In genomic region chr5:157735991-157736390, GRCh38 we compare ENCODE assay signal across 23 cellular contexts. TPM values are rescaled to one million over a fixed set of nuclear protein-coding genes. Genes with fewer than 3 reads are reported as not detected.
DNase-seq lines count a peak whose midpoint lies in the region; ATAC-seq and TF ChIP-seq lines count a peak whose summit lies in the region.
"Had no signal": no experiment of that assay in that cellular context is flagged by ENCODE, and none has a peak within 500 bp of the region (broad histone marks: within the 10 kb centered on the region; RNA-seq: fewer than 3 reads in every experiment).

No MANE protein-coding gene starts in this region.

- no peaks in the 10 kb centered on the region for H3K27me3 ChIP-seq in colonic mucosa
- H3K27me3 ChIP-seq: BE2C; BLaER1 treated with 17β-estradiol and CSF1 and Interleukin-3, amounts not matched to agents 10 nM and 100 nM had no signal

- peaks cover 37% of the 10 kb centered on the region for H3K36me3 Mint-ChIP-seq in stimulated activated memory B cell treated with anti-CD40 and anti-IgM and Interleukin-4, amounts not matched to agents 10 μg/mL and 1 μg/mL and 100 μg/mL, for 72 hours
- H3K36me3 Mint-ChIP-seq in T-helper 2 cell treated with Interferon-gamma antibody and Interleukin-4, amounts not matched to agents 5 μg/mL and 100 μg/mL, for 36 hours (ENCODE audit: low read depth) = peaks cover 36% of the 10 kb centered on the region

- H3K4me1 ChIP-seq in colonic mucosa = no peaks in the 10 kb centered on the region

- no peak for DNase-seq in colonic mucosa
- no peak for DNase-seq in left colon
- DNase-seq in stimulated activated CD4-positive, alpha-beta T cell treated with anti-CD3 and anti-CD28 coated beads, Interleukin-1b, Interleukin-23, amount 100 ng/mL, for 48 hours = no peak
- no peak for DNase-seq in T-helper 2 cell treated with Interferon-gamma antibody and Interleukin-4, amounts not matched to agents 5 μg/mL and 100 μg/mL, for 36 hours (ENCODE audit: low spot score)
- DNase-seq in NCI-H1048 (lab: John Stamatoyannopoulos, UW) = no peak
- DNase-seq: 8988T; ACHN; AML-193; BE2C; CD4-positive, alpha-beta T cell; CD8-positive, alpha-beta memory T cell; DMS 273 treated with DMSO at 0.1 percent for 48 hours; DMS79; EL; GDM1; H9; HFFc6 had no signal

- H3K4me1 Mint-ChIP-seq in stimulated activated memory B cell treated with anti-CD40 and anti-IgM and Interleukin-4, amounts not matched to agents 10 μg/mL and 1 μg/mL and 100 μg/mL, for 72 hours = peaks cover 18% of the 10 kb centered on the region
- H3K4me1 Mint-ChIP-seq in T-helper 2 cell treated with Interferon-gamma antibody and Interleukin-4, amounts not matched to agents 5 μg/mL and 100 μg/mL, for 36 hours (ENCODE audit: low read depth) = peaks cover 18% of the 10 kb centered on the region

- intact Hi-C loops in colonic mucosa (cut with DNase I) = loop anchor here (5.0 kb wide), 1 partner anchor 589 kb away; no protein-coding TSS in a partner anchor
- intact Hi-C loops in left colon (cut with DNase I, micrococcal nuclease) = no loop called here

- peak overlapping the region; percentile 1 for H3K27ac ChIP-seq in colonic mucosa
- H3K27ac ChIP-seq: A549; BLaER1 treated with 17β-estradiol and CSF1 and Interleukin-3, amounts not matched to agents 10 nM and 100 nM had no signal

- no peak overlapping the region for H3K4me3 Mint-ChIP-seq in stimulated activated memory B cell treated with anti-CD40 and anti-IgM and Interleukin-4, amounts not matched to agents 10 μg/mL and 1 μg/mL and 100 μg/mL, for 72 hours
- H3K4me3 Mint-ChIP-seq in T-helper 2 cell treated with Interferon-gamma antibody and Interleukin-4, amounts not matched to agents 5 μg/mL and 100 μg/mL, for 36 hours = no peak overlapping the region
- H3K4me3 Mint-ChIP-seq: CD14-positive monocyte; CD4-positive, alpha-beta T cell; GM23338; H9; HFFc6 had no signal

- no peaks in the 10 kb centered on the region for H3K9me3 Mint-ChIP-seq in stimulated activated memory B cell treated with anti-CD40 and anti-IgM and Interleukin-4, amounts not matched to agents 10 μg/mL and 1 μg/mL and 100 μg/mL, for 72 hours
- H3K9me3 Mint-ChIP-seq in T-helper 2 cell treated with Interferon-gamma antibody and Interleukin-4, amounts not matched to agents 5 μg/mL and 100 μg/mL, for 36 hours = no peaks in the 10 kb centered on the region
- H3K9me3 Mint-ChIP-seq: CD14-positive monocyte; CD4-positive, alpha-beta T cell; CD8-positive, alpha-beta memory T cell; GM23338; HFFc6 had no signal

- no peaks in the 10 kb centered on the region for H3K36me3 ChIP-seq in colonic mucosa

- H3K9ac ChIP-seq in colonic mucosa (ENCODE audit: low read depth in 2 of 2, low read length in 2 of 2) = no peak overlapping the region
- H3K9ac ChIP-seq: BLaER1 treated with 17β-estradiol and CSF1 and Interleukin-3, amounts not matched to agents 10 nM and 100 nM had no signal

- no peak overlapping the region for H3K4me3 ChIP-seq in colonic mucosa
- H3K4me3 ChIP-seq: A549; BLaER1 treated with 17β-estradiol and CSF1 and Interleukin-3, amounts not matched to agents 10 nM and 100 nM; GM12878; GM23338 had no signal

- no peaks in the 10 kb centered on the region for H3K27me3 Mint-ChIP-seq in stimulated activated memory B cell treated with anti-CD40 and anti-IgM and Interleukin-4, amounts not matched to agents 10 μg/mL and 1 μg/mL and 100 μg/mL, for 72 hours
- H3K27me3 Mint-ChIP-seq in T-helper 2 cell treated with Interferon-gamma antibody and Interleukin-4, amounts not matched to agents 5 μg/mL and 100 μg/mL, for 36 hours (ENCODE audit: low read depth) = no peaks in the 10 kb centered on the region
- H3K27me3 Mint-ChIP-seq: CD4-positive, alpha-beta T cell had no signal

- no peak for TF ChIP-seq CTCF in colonic mucosa (IDR thresholded peaks at IDR 0.05)

- no peaks in the 10 kb centered on the region for H3K9me3 ChIP-seq in colonic mucosa
- H3K9me3 ChIP-seq: A549; BE2C; BLaER1 treated with 17β-estradiol and CSF1 and Interleukin-3, amounts not matched to agents 10 nM and 100 nM had no signal

- H3K27ac Mint-ChIP-seq in stimulated activated memory B cell treated with anti-CD40 and anti-IgM and Interleukin-4, amounts not matched to agents 10 μg/mL and 1 μg/mL and 100 μg/mL, for 72 hours = peak overlapping the region; percentile 22
- no peak overlapping the region for H3K27ac Mint-ChIP-seq in T-helper 2 cell treated with Interferon-gamma antibody and Interleukin-4, amounts not matched to agents 5 μg/mL and 100 μg/mL, for 36 hours
- H3K27ac Mint-ChIP-seq: CD4-positive, alpha-beta T cell; GM23338; H9; HFFc6 had no signal

- ATAC-seq in left colon = peak; percentile 5
- ATAC-seq in stimulated activated memory B cell treated with anti-CD40 and anti-IgM and Interleukin-4, amounts not matched to agents 10 μg/mL and 1 μg/mL and 100 μg/mL, for 72 hours = no peak
- ATAC-seq: A549, GM12878, GM23338 had no signal

RNA-seq across cellular contexts. Expression of gene THG1L, which starts 4.8 kb away (rescaled TPM):
- total RNA-seq in colonic mucosa = 10 to 100 TPM; 15.9 to 23.2 TPM
- total RNA-seq in left colon = 10 to 100 TPM; 11.6 to 14.5 TPM

RNA-seq across cellular contexts. Expression of gene LSM11, which starts 7.5 kb away (rescaled TPM):
- 1 to 10 TPM; 5.1 to 6.6 TPM for total RNA-seq in colonic mucosa
- total RNA-seq in left colon = 1 to 10 TPM; 3.6 to 4.0 TPM
